Comparison of ENCODE assay signal across 1 cellular context in genomic region chr9:129556576-129557191, GRCh38.
TF ChIP-seq lines count a peak whose summit lies in the region.

No MANE protein-coding gene starts in this region.

TF ChIP-seq in A549, 52 proteins besides CTCF, POLR2A, EP300 and RAD21 (continued from another document):
- TF ChIP-seq REST (IDR thresholded peaks at IDR 0.05) (no peak), ELK1 (IDR thresholded peaks at IDR 0.05; ENCODE audit: low read depth, low read length) (no peak), POLR2AphosphoS2 (conservative IDR thresholded peaks at IDR 0.05; ENCODE audit: low read length) (no peak), HMGXB4 (CRISPR knock-in tag; IDR thresholded peaks at IDR 0.05; ENCODE audit: borderline replicate concordance) (no peak), BHLHE40 (IDR thresholded peaks at IDR 0.05; ENCODE audit: low read depth, low read length) (no peak), RNF2 (IDR thresholded peaks at IDR 0.05; ENCODE audit: borderline replicate concordance, low read depth) (no peak), PHF8 (IDR thresholded peaks at IDR 0.05; ENCODE audit: borderline replicate concordance, low read depth) (no peak), NFE2L2 (conservative IDR thresholded peaks at IDR 0.05; ENCODE audit: low read length) (no peak), CHD2 (IDR thresholded peaks at IDR 0.05; ENCODE audit: low read length, partially characterized antibody) (no peak), HOXB13 (CRISPR knock-in tag; IDR thresholded peaks at IDR 0.05; ENCODE audit: low read depth) (no peak)
